ENCODE assay signal across 8 cellular contexts in the genomic region with DNA sequence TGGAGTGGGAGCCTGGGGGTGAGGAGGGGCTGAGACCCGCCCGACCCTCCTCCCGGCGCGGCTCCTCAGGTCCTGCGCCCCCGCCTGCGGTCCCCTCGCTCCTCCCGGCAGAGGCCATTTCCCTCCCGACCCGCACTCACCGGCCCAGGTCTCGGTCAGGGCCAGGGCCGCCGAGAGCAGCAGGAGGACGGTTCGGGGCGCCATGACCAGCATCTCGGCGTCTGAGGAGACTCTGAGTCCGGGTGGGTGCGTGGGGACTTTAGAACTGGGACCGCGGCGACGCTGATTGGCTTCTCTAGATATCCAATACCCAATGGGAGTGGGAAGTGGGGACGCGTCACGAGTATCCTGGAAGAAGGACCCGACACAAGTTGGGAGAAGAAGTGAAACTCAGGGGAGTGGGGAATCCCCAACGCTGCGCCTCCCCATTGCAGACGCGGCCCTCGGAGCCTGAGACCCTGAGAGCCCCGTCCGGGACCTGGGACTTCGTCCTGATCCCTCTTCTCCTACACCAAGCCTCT. TPM values are rescaled to one million over a fixed set of nuclear protein-coding genes. Genes with fewer than 3 reads are reported as not detected.
A peak's percentile ranks its signal among the peaks of the same experiment; 100 is the strongest.
DNase-seq lines count a peak whose midpoint lies in the region; ATAC-seq and TF ChIP-seq lines count a peak whose summit lies in the region.

A gene (minus strand): TSS at position 234 of the 521 bp plus-strand sequence. CDS start 21 bp downstream, at position 213.

- TF ChIP-seq CTCF in A673 (conservative IDR thresholded peaks at IDR 0.05; ENCODE audit: low read depth, low read length), result no peak
- no peak for TF ChIP-seq CTCF in lung (IDR thresholded peaks at IDR 0.05; ENCODE audit: control extremely low read depth, extremely low read depth)

- H3K4me3 ChIP-seq in A673 (ENCODE audit: low read depth, low read length, poor library complexity, severe bottlenecking) (peak within 1 kb of the TSS; percentile 72), lung (peak within 1 kb of the TSS; percentile 88)
- H3K4me3 ChIP-seq in effector memory CD4-positive, alpha-beta T cell (ENCODE audit: insufficient read depth, low read depth, low read length, poor library complexity, severe bottlenecking), result peak within 1 kb of the TSS; percentile 77

- BruUV-seq in A673 (replicated peaks; lab: Mats Ljungman, UMichigan), result no TSS peak

- H3K27ac ChIP-seq in A673 (ENCODE audit: low read depth, low read length, poor library complexity, severe bottlenecking), result peak within 1 kb of the TSS; percentile 32
- H3K27ac ChIP-seq in effector memory CD4-positive, alpha-beta T cell (ENCODE audit: insufficient read depth, low read length, poor library complexity, severe bottlenecking), result peak within 1 kb of the TSS; percentile 100
- H3K27ac ChIP-seq in lung (ENCODE audit: low read depth in 1 of 2, low read length in 1 of 2), result peak within 1 kb of the TSS; percentile 80 to 95

- WGBS in lung, 2 donors, result 0% methylated on average over 34 to 38 of the region's 39 CpGs

- POLR2A ChIA-PET in A673 (lab: Charles Lee; ENCODE audit: low non-redundant PET), result no interaction called here

- H3K9me3 ChIP-seq in A673 (ENCODE audit: low read depth, low read length, poor library complexity, severe bottlenecking), result no peaks in the 10 kb centered on the region
- H3K9me3 ChIP-seq in effector memory CD4-positive, alpha-beta T cell (ENCODE audit: control insufficient read depth, low read length), result no peaks in the 10 kb centered on the region
- no peaks in the 10 kb centered on the region for H3K9me3 ChIP-seq in lung (ENCODE audit: control insufficient read depth in 2 of 2, insufficient read depth in 1 of 2, low read length in 1 of 2)

- H3K36me3 ChIP-seq in A673 (ENCODE audit: insufficient read depth, low read length, poor library complexity, severe bottlenecking), result no peaks in the 10 kb centered on the region
- peaks cover 30% of the 10 kb centered on the region for H3K36me3 ChIP-seq in effector memory CD4-positive, alpha-beta T cell (ENCODE audit: control insufficient read depth, insufficient read depth, low read length)
- H3K36me3 ChIP-seq in lung (ENCODE audit: control insufficient read depth in 2 of 2, insufficient read depth in 2 of 2, low read length in 2 of 2), result peaks cover 0 to 23% of the 10 kb centered on the region in 2 donors

- H3K4me1 ChIP-seq in A673 (ENCODE audit: insufficient read depth, low read length, poor library complexity, severe bottlenecking) (peaks cover 6% of the 10 kb centered on the region), lung (ENCODE audit: control insufficient read depth in 2 of 2, insufficient read depth in 2 of 2, low read length in 2 of 2) (peaks cover 0 to 16% of the 10 kb centered on the region in 2 donors)
- H3K4me1 ChIP-seq in effector memory CD4-positive, alpha-beta T cell (ENCODE audit: control insufficient read depth, insufficient read depth, low read length, poor library complexity, severe bottlenecking), result peaks cover 32% of the 10 kb centered on the region

- CTCF ChIA-PET in A673 (lab: Charles Lee), result no interaction called here

- intact Hi-C loops in A673 (cut with micrococcal nuclease; ENCODE audit: unreplicated experiment), result no loop called here

- peaks cover 56% of the 10 kb centered on the region for H3K27me3 ChIP-seq in A673 (replicated peaks; ENCODE audit: insufficient read depth, low read depth, low read length, poor library complexity)
- H3K27me3 ChIP-seq in effector memory CD4-positive, alpha-beta T cell (replicated peaks; ENCODE audit: control insufficient read depth, insufficient read depth, low read length, poor library complexity, severe bottlenecking), result no peaks in the 10 kb centered on the region
- no peaks in the 10 kb centered on the region for H3K27me3 ChIP-seq in lung (ENCODE audit: control insufficient read depth, insufficient read depth)

- DNase-seq in A673 (ENCODE audit: low spot score) (peak; percentile 91), NCI-H526 treated with DMSO at 0.1 percent for 48 hours (lab: John Stamatoyannopoulos, UW) (peak; percentile 77), lung (ENCODE audit: low spot score) (peak; percentile 86)
- DNase-seq in activated CD8-positive, alpha-beta memory T cell treated with anti-CD3 and anti-CD28 coated beads for 1 hour (ENCODE audit: extremely low read depth in 1 of 2, low read depth in 1 of 2), result peak; percentile 64 to 67
- peak; percentile 82 to 96 (median 93) for DNase-seq in effector memory CD4-positive, alpha-beta T cell
- DNase-seq in stimulated activated CD4-positive, alpha-beta T cell treated with anti-CD3 and anti-CD28 coated beads, TNF-alpha, amount 100 ng/mL, for 1 hour (ENCODE audit: low read depth in 3 of 3, low spot score in 1 of 3), result peak; percentile 52 to 74 (median 56)

- ATAC-seq in GM18517 (IDR thresholded peaks at IDR 0.05; ENCODE audit: unreplicated experiment) (peak; percentile 80), HG03045 (IDR thresholded peaks at IDR 0.05; ENCODE audit: unreplicated experiment) (peak; percentile 82), lung (ENCODE audit: insufficient read depth, low FRiP score) (peak; percentile 94)

RNA-seq across cellular contexts. Expression of the gene that starts here (rescaled TPM):
- 27.3 and 29.9 TPM in 2 replicates for total RNA-seq in A673 (2021)
- 1,000 to 10,000 TPM in 1 of 2 donors, 100 to 1,000 TPM in 1; 668 to 1,563 TPM for total RNA-seq in lung
- polyA plus RNA-seq in lung, result 1,000 to 10,000 TPM; 1,310 to 3,772 TPM

Comparison
In these comparisons a context has a peak if more than half of its experiments do, and no peak if none do; other contexts are left out.
1. Peak in every context shown above with its lines: DNase-seq, ATAC-seq, H3K4me3 ChIP-seq and H3K27ac ChIP-seq.
2. RNA of the gene that starts here (total RNA-seq): 668 to 1,563 TPM in lung; 27.3 to 29.9 TPM in A673; every median in the first group is over 10 times any median in the second.
3. H3K27ac ChIP-seq: peak in every context shown above with its lines; median percentile 100 in effector memory CD4-positive, alpha-beta T cell; 88 in lung; 32 in A673.